ENCODE assay signal across 22 cellular contexts in genomic region chr17:43842975-43843325, GRCh38. TPM values are rescaled to one million over a fixed set of nuclear protein-coding genes. Genes with fewer than 3 reads are reported as not detected.
DNase-seq lines count a peak whose midpoint lies in the region; ATAC-seq and TF ChIP-seq lines count a peak whose summit lies in the region.
"Had no signal": no experiment of that assay in that cellular context is flagged by ENCODE, and none has a peak within 500 bp of the region (broad histone marks: within the 10 kb centered on the region; RNA-seq: fewer than 3 reads in every experiment).

No MANE protein-coding gene starts in this region.

- no peak for DNase-seq in activated CD4-positive, alpha-beta T cell treated with anti-CD3 and anti-CD28 coated beads, Interleukin-2, amount 10 ng/mL, durations not matched to agents 7 days and 5 days
- no peak for DNase-seq in activated CD4-positive, alpha-beta T cell treated with anti-CD3 and anti-CD28 coated beads for 36 hours
- DNase-seq in upper lobe of right lung (peak; percentile 57), mesenteric fat pad (ENCODE audit: low spot score) (no peak)
- no peak for DNase-seq in effector CD8-positive, alpha-beta T cell (lab: John Stamatoyannopoulos, UW)
- DNase-seq: CD8-positive, alpha-beta memory T cell; DMS79 treated with DMSO at 0.1 percent for 48 hours; GM23248; KG1; NCI-H1092 treated with DMSO at 0.1 percent for 48 hours; NCI-H1436 treated with DMSO at 0.1 percent for 48 hours; NCI-H2029; NCI-H345; NCI-H524; OCI-M1 had no signal

- intact Hi-C loops in activated CD4-positive, alpha-beta T cell treated with anti-CD3 and anti-CD28 coated beads for 36 hours (cut with DNase I, micrococcal nuclease), result no loop called here
- intact Hi-C loops in upper lobe of right lung (cut with DNase I), result loop anchor here (10.0 kb wide), 1 partner anchor 58 kb away; the partner anchor contains the start of gene CFAP97D1

- H3K9me3 ChIP-seq in parathyroid adenoma (ENCODE audit: control insufficient read depth, low read length) (no peaks in the 10 kb centered on the region), upper lobe of right lung (no peaks in the 10 kb centered on the region)
- H3K9me3 ChIP-seq: HAP-1 had no signal

- no peaks in the 10 kb centered on the region for H3K4me1 ChIP-seq in parathyroid adenoma
- H3K4me1 ChIP-seq in upper lobe of right lung, result peaks cover 26% of the 10 kb centered on the region

- H3K36me3 Mint-ChIP-seq in activated CD4-positive, alpha-beta T cell treated with anti-CD3 and anti-CD28 coated beads, Interleukin-2, amount 10 ng/mL, durations not matched to agents 7 days and 5 days (ENCODE audit: low read depth), result no peaks in the 10 kb centered on the region
- H3K36me3 Mint-ChIP-seq in activated CD4-positive, alpha-beta T cell treated with anti-CD3 and anti-CD28 coated beads for 36 hours (ENCODE audit: low read depth), result no peaks in the 10 kb centered on the region
- H3K36me3 Mint-ChIP-seq: CD8-positive, alpha-beta memory T cell had no signal

- H3K79me2 ChIP-seq in parathyroid adenoma, result no peaks in the 10 kb centered on the region

- H3K36me3 ChIP-seq in parathyroid adenoma (ENCODE audit: control insufficient read depth, insufficient read depth, low read length) (no peaks in the 10 kb centered on the region), upper lobe of right lung (no peaks in the 10 kb centered on the region)
- H3K36me3 ChIP-seq: HAP-1 had no signal

- no peak for TF ChIP-seq CTCF in VCaP (conservative IDR thresholded peaks at IDR 0.05)
- no peak for TF ChIP-seq CTCF in parathyroid adenoma (IDR thresholded peaks at IDR 0.05)
- no peak for TF ChIP-seq CTCF in upper lobe of right lung (IDR thresholded peaks at IDR 0.05)

- H3K27me3 Mint-ChIP-seq in activated CD4-positive, alpha-beta T cell treated with anti-CD3 and anti-CD28 coated beads, Interleukin-2, amount 10 ng/mL, durations not matched to agents 7 days and 5 days, result peaks cover 23% of the 10 kb centered on the region
- peaks cover 19% of the 10 kb centered on the region for H3K27me3 Mint-ChIP-seq in activated CD4-positive, alpha-beta T cell treated with anti-CD3 and anti-CD28 coated beads for 36 hours

- no peaks in the 10 kb centered on the region for H3K9me3 Mint-ChIP-seq in activated CD4-positive, alpha-beta T cell treated with anti-CD3 and anti-CD28 coated beads, Interleukin-2, amount 10 ng/mL, durations not matched to agents 7 days and 5 days
- no peaks in the 10 kb centered on the region for H3K9me3 Mint-ChIP-seq in activated CD4-positive, alpha-beta T cell treated with anti-CD3 and anti-CD28 coated beads for 36 hours (ENCODE audit: low read depth)
- H3K9me3 Mint-ChIP-seq: CD8-positive, alpha-beta memory T cell had no signal

- H3K27ac ChIP-seq in VCaP, result peak overlapping the region; percentile 25; the same call in 1 of the 2 replicates
- H3K27ac ChIP-seq in parathyroid adenoma, result no peak overlapping the region
- H3K27ac ChIP-seq in upper lobe of right lung, result no peak overlapping the region
- H3K27ac ChIP-seq: C4-2B, GM23248 had no signal

- H3K27me3 ChIP-seq in parathyroid adenoma (ENCODE audit: control insufficient read depth, insufficient read depth, low read length) (no peaks in the 10 kb centered on the region), upper lobe of right lung (no peaks in the 10 kb centered on the region)

- no peak overlapping the region for H3K4me3 Mint-ChIP-seq in activated CD4-positive, alpha-beta T cell treated with anti-CD3 and anti-CD28 coated beads, Interleukin-2, amount 10 ng/mL, durations not matched to agents 7 days and 5 days
- no peak overlapping the region for H3K4me3 Mint-ChIP-seq in activated CD4-positive, alpha-beta T cell treated with anti-CD3 and anti-CD28 coated beads for 36 hours
- H3K4me3 Mint-ChIP-seq: CD8-positive, alpha-beta memory T cell had no signal

- H3K27ac Mint-ChIP-seq in activated CD4-positive, alpha-beta T cell treated with anti-CD3 and anti-CD28 coated beads, Interleukin-2, amount 10 ng/mL, durations not matched to agents 7 days and 5 days, result peak overlapping the region; percentile 55
- H3K27ac Mint-ChIP-seq in activated CD4-positive, alpha-beta T cell treated with anti-CD3 and anti-CD28 coated beads for 36 hours, result no peak overlapping the region
- H3K27ac Mint-ChIP-seq: CD8-positive, alpha-beta memory T cell had no signal

- CTCF ChIA-PET in activated CD4-positive, alpha-beta T cell treated with anti-CD3 and anti-CD28 coated beads, Interleukin-2, amount 10 ng/mL, durations not matched to agents 7 days and 5 days (lab: Charles Lee), result interaction anchor here (0.6 kb wide), 1 partner anchor 620 kb away, joined by 3 read pairs; no protein-coding TSS in a partner anchor
- CTCF ChIA-PET in activated CD4-positive, alpha-beta T cell treated with anti-CD3 and anti-CD28 coated beads for 36 hours (lab: Charles Lee), result interaction anchor here (0.7 to 1.2 kb wide), 3 partner anchors 10 to 445 kb away, joined by 3 to 5 read pairs (median 3); no protein-coding TSS in a partner anchor

- no peaks in the 10 kb centered on the region for H3K4me1 Mint-ChIP-seq in activated CD4-positive, alpha-beta T cell treated with anti-CD3 and anti-CD28 coated beads, Interleukin-2, amount 10 ng/mL, durations not matched to agents 7 days and 5 days
- no peaks in the 10 kb centered on the region for H3K4me1 Mint-ChIP-seq in activated CD4-positive, alpha-beta T cell treated with anti-CD3 and anti-CD28 coated beads for 36 hours
- H3K4me1 Mint-ChIP-seq: CD8-positive, alpha-beta memory T cell had no signal

- H3K9ac ChIP-seq in parathyroid adenoma, result no peak overlapping the region
- H3K9ac ChIP-seq: GM23248 had no signal

- H2AFZ ChIP-seq in parathyroid adenoma, result peak overlapping the region; percentile 24
- H2AFZ ChIP-seq: GM23248 had no signal

- H3K4me3 ChIP-seq in parathyroid adenoma (ENCODE audit: low read depth, low read length) (no peak overlapping the region), upper lobe of right lung (no peak overlapping the region)
- H3K4me3 ChIP-seq: GM23248, HAP-1 had no signal

- POLR2A ChIA-PET in activated CD4-positive, alpha-beta T cell treated with anti-CD3 and anti-CD28 coated beads, Interleukin-2, amount 10 ng/mL, durations not matched to agents 7 days and 5 days (lab: Charles Lee), result no interaction called here
- POLR2A ChIA-PET in activated CD4-positive, alpha-beta T cell treated with anti-CD3 and anti-CD28 coated beads for 36 hours (lab: Charles Lee), result no interaction called here

- H3K4me2 ChIP-seq in parathyroid adenoma (ENCODE audit: low read length), result no peak overlapping the region

- ATAC-seq in activated CD4-positive, alpha-beta T cell treated with anti-CD3 and anti-CD28 coated beads for 36 hours, result no peak
- ATAC-seq in upper lobe of right lung (no peak), HG02623 (IDR thresholded peaks at IDR 0.05; ENCODE audit: unreplicated experiment) (no peak)

RNA-seq across cellular contexts. Expression of gene CD300LG, which starts 4.0 kb away (rescaled TPM):
- not detected for total RNA-seq in activated CD4-positive, alpha-beta T cell treated with anti-CD3 and anti-CD28 coated beads, Interleukin-2, amount 10 ng/mL, durations not matched to agents 7 days and 5 days
- total RNA-seq in activated CD4-positive, alpha-beta T cell treated with anti-CD3 and anti-CD28 coated beads for 36 hours, result not detected
- total RNA-seq in upper lobe of right lung, result 0.81 TPM
- 121 TPM for total RNA-seq in mesenteric fat pad
- total RNA-seq: A172; CD8-positive, alpha-beta memory T cell; GM23248; HT1080 had no signal

RNA-seq across cellular contexts. Expression of gene MPP3, which starts 10.0 kb away (rescaled TPM):
- not detected for total RNA-seq in activated CD4-positive, alpha-beta T cell treated with anti-CD3 and anti-CD28 coated beads, Interleukin-2, amount 10 ng/mL, durations not matched to agents 7 days and 5 days
- under 1 TPM; 0.37 to 0.41 TPM for total RNA-seq in activated CD4-positive, alpha-beta T cell treated with anti-CD3 and anti-CD28 coated beads for 36 hours
- total RNA-seq in upper lobe of right lung (28.6 TPM), mesenteric fat pad (22.3 TPM)

Comparison
In these comparisons a context has a peak if more than half of its experiments do, and no peak if none do; other contexts are left out.
1. RNA of gene CD300LG, which starts 4.0 kb away (total RNA-seq): 121 TPM in mesenteric fat pad (single experiment); 0.81 TPM in upper lobe of right lung (single experiment), not detected in activated CD4-positive, alpha-beta T cell treated with anti-CD3 and anti-CD28 coated beads, Interleukin-2, amount 10 ng/mL, durations not matched to agents 7 days and 5 days and not detected in activated CD4-positive, alpha-beta T cell treated with anti-CD3 and anti-CD28 coated beads for 36 hours; every median in the first group is over 10 times any median in the second.
2. RNA of gene MPP3, which starts 10.0 kb away (total RNA-seq): 28.6 TPM in upper lobe of right lung (single experiment) and 22.3 TPM in mesenteric fat pad (single experiment); 0.37 to 0.41 TPM in activated CD4-positive, alpha-beta T cell treated with anti-CD3 and anti-CD28 coated beads for 36 hours and not detected in activated CD4-positive, alpha-beta T cell treated with anti-CD3 and anti-CD28 coated beads, Interleukin-2, amount 10 ng/mL, durations not matched to agents 7 days and 5 days; every median in the first group is over 10 times any median in the second.